ENCODE assay signal across 21 cellular contexts in genomic region chr1:46618746-46619415, GRCh38. TPM values are rescaled to one million over a fixed set of nuclear protein-coding genes. Genes with fewer than 3 reads are reported as not detected.
DNase-seq lines count a peak whose midpoint lies in the region; ATAC-seq and TF ChIP-seq lines count a peak whose summit lies in the region.
"Had no signal": no experiment of that assay in that cellular context is flagged by ENCODE, and none has a peak within 500 bp of the region (broad histone marks: within the 10 kb centered on the region; RNA-seq: fewer than 3 reads in every experiment).

No MANE protein-coding gene starts in this region.

- intact Hi-C loops in activated CD8-positive, alpha-beta T cell treated with anti-CD3 and anti-CD28 coated beads for 36 hours (cut with micrococcal nuclease), result loop anchor here (5.0 to 10.0 kb wide), 2 partner anchors 48 to 106 kb away; partner anchors contain the start of gene ATPAF1

- H3K27me3 ChIP-seq in WERI-Rb-1 (ENCODE audit: insufficient read depth, low read depth, severe bottlenecking), result no peaks in the 10 kb centered on the region
- H3K27me3 ChIP-seq: SJSA1 had no signal

- H3K4me3 Mint-ChIP-seq in activated CD8-positive, alpha-beta T cell treated with anti-CD3 and anti-CD28 coated beads, Interleukin-2, amount 10 ng/mL, durations not matched to agents 7 days and 5 days, result no peak overlapping the region
- no peak overlapping the region for H3K4me3 Mint-ChIP-seq in activated CD8-positive, alpha-beta T cell treated with anti-CD3 and anti-CD28 coated beads for 36 hours
- peak overlapping the region; percentile 2 for H3K4me3 Mint-ChIP-seq in T-helper 2 cell treated with Interferon-gamma antibody and Interleukin-4, amounts not matched to agents 5 μg/mL and 100 μg/mL, for 36 hours
- peak overlapping the region; percentile 5 to 98 (median 71) for H3K4me3 Mint-ChIP-seq in naive B cell
- H3K4me3 Mint-ChIP-seq: H9 had no signal

- H3K9me3 ChIP-seq in WERI-Rb-1 (ENCODE audit: severe bottlenecking), result no peaks in the 10 kb centered on the region
- H3K9me3 ChIP-seq: A549, SJSA1 had no signal

- ATAC-seq in activated CD8-positive, alpha-beta T cell treated with anti-CD3 and anti-CD28 coated beads, Interleukin-2, amount 10 ng/mL, durations not matched to agents 7 days and 5 days, result no peak
- ATAC-seq in activated CD8-positive, alpha-beta T cell treated with anti-CD3 and anti-CD28 coated beads for 36 hours, result no peak
- ATAC-seq in naive B cell (ENCODE audit: low read depth in 2 of 2), result no peak
- ATAC-seq: A549; CD8-positive, alpha-beta T cell had no signal

- peaks cover 1% of the 10 kb centered on the region for H3K36me3 Mint-ChIP-seq in activated CD8-positive, alpha-beta T cell treated with anti-CD3 and anti-CD28 coated beads, Interleukin-2, amount 10 ng/mL, durations not matched to agents 7 days and 5 days (ENCODE audit: low read depth)
- no peaks in the 10 kb centered on the region for H3K36me3 Mint-ChIP-seq in activated CD8-positive, alpha-beta T cell treated with anti-CD3 and anti-CD28 coated beads for 36 hours (ENCODE audit: low read depth)
- peaks cover 2% of the 10 kb centered on the region for H3K36me3 Mint-ChIP-seq in T-helper 2 cell treated with Interferon-gamma antibody and Interleukin-4, amounts not matched to agents 5 μg/mL and 100 μg/mL, for 36 hours (ENCODE audit: low read depth)
- H3K36me3 Mint-ChIP-seq in naive B cell, result no peaks in the 10 kb centered on the region

- TF ChIP-seq CTCF in activated CD8-positive, alpha-beta T cell treated with anti-CD3 and anti-CD28 coated beads for 36 hours (IDR thresholded peaks at IDR 0.05), result no peak
- TF ChIP-seq CTCF in coronary artery (IDR thresholded peaks at IDR 0.05) (no peak), WERI-Rb-1 (IDR thresholded peaks at IDR 0.05; ENCODE audit: low read depth, low read length) (no peak)

- H3K9me3 Mint-ChIP-seq in activated CD8-positive, alpha-beta T cell treated with anti-CD3 and anti-CD28 coated beads, Interleukin-2, amount 10 ng/mL, durations not matched to agents 7 days and 5 days (ENCODE audit: insufficient read depth), result no peaks in the 10 kb centered on the region
- no peaks in the 10 kb centered on the region for H3K9me3 Mint-ChIP-seq in activated CD8-positive, alpha-beta T cell treated with anti-CD3 and anti-CD28 coated beads for 36 hours
- H3K9me3 Mint-ChIP-seq in T-helper 2 cell treated with Interferon-gamma antibody and Interleukin-4, amounts not matched to agents 5 μg/mL and 100 μg/mL, for 36 hours, result no peaks in the 10 kb centered on the region
- H3K9me3 Mint-ChIP-seq in naive B cell, result no peaks in the 10 kb centered on the region
- H3K9me3 Mint-ChIP-seq: CD8-positive, alpha-beta T cell; H9 had no signal

- H3K27ac ChIP-seq in coronary artery (no peak overlapping the region), WERI-Rb-1 (no peak overlapping the region)
- H3K27ac ChIP-seq: A549, RWPE1, SJSA1 had no signal

- CTCF ChIA-PET in activated CD8-positive, alpha-beta T cell treated with anti-CD3 and anti-CD28 coated beads, Interleukin-2, amount 10 ng/mL, durations not matched to agents 7 days and 5 days (lab: Charles Lee), result interaction anchor here (2.1 to 2.2 kb wide), 2 partner anchors 15 to 70 kb away, joined by 6 to 8 read pairs; partner anchors contain the start of gene MKNK1
- CTCF ChIA-PET in activated CD8-positive, alpha-beta T cell treated with anti-CD3 and anti-CD28 coated beads for 36 hours (lab: Charles Lee), result interaction anchor here (1.4 to 5.4 kb wide), 3 partner anchors 13 to 56 kb away, joined by 3 to 47 read pairs (median 3); partner anchors contain the start of gene MKNK1

- H3K27me3 Mint-ChIP-seq in activated CD8-positive, alpha-beta T cell treated with anti-CD3 and anti-CD28 coated beads, Interleukin-2, amount 10 ng/mL, durations not matched to agents 7 days and 5 days (ENCODE audit: low read depth), result no peaks in the 10 kb centered on the region
- H3K27me3 Mint-ChIP-seq in activated CD8-positive, alpha-beta T cell treated with anti-CD3 and anti-CD28 coated beads for 36 hours, result no peaks in the 10 kb centered on the region
- no peaks in the 10 kb centered on the region for H3K27me3 Mint-ChIP-seq in T-helper 2 cell treated with Interferon-gamma antibody and Interleukin-4, amounts not matched to agents 5 μg/mL and 100 μg/mL, for 36 hours (ENCODE audit: low read depth)
- no peaks in the 10 kb centered on the region for H3K27me3 Mint-ChIP-seq in naive B cell

- H3K36me3 ChIP-seq in WERI-Rb-1, result no peaks in the 10 kb centered on the region

- no peak for DNase-seq in activated CD8-positive, alpha-beta T cell treated with anti-CD3 and anti-CD28 coated beads, Interleukin-2, amount 10 ng/mL, durations not matched to agents 7 days and 5 days
- DNase-seq in activated CD8-positive, alpha-beta T cell treated with anti-CD3 and anti-CD28 coated beads for 36 hours, result no peak
- DNase-seq in CD1c-positive myeloid dendritic cell (ENCODE audit: extremely low spot score), result peak; percentile 40
- DNase-seq in T-helper 2 cell treated with Interferon-gamma antibody and Interleukin-4, amounts not matched to agents 5 μg/mL and 100 μg/mL, for 36 hours (ENCODE audit: low spot score), result no peak
- no peak for DNase-seq in naive B cell
- no peak for DNase-seq in nucleus accumbens (lab: John Stamatoyannopoulos, UW)
- DNase-seq in coronary artery (ENCODE audit: low spot score), result no peak
- no peak for DNase-seq in WERI-Rb-1
- DNase-seq: CD8-positive, alpha-beta T cell; DND-41; H9; NCI-H1048; NCI-H146; NCI-H2107; NCI-H226; NCI-H69; NK-92 treated with Interleukin-12 subunit alpha and Interleukin-12 subunit beta, amount 100 ng/mL, for 24 hours; OCI-M1 had no signal

- peak overlapping the region; percentile 23 for H3K27ac Mint-ChIP-seq in activated CD8-positive, alpha-beta T cell treated with anti-CD3 and anti-CD28 coated beads, Interleukin-2, amount 10 ng/mL, durations not matched to agents 7 days and 5 days
- H3K27ac Mint-ChIP-seq in activated CD8-positive, alpha-beta T cell treated with anti-CD3 and anti-CD28 coated beads for 36 hours, result no peak overlapping the region
- peak overlapping the region; percentile 39 for H3K27ac Mint-ChIP-seq in T-helper 2 cell treated with Interferon-gamma antibody and Interleukin-4, amounts not matched to agents 5 μg/mL and 100 μg/mL, for 36 hours
- peak overlapping the region; percentile 2 to 89 (median 51) for H3K27ac Mint-ChIP-seq in naive B cell
- H3K27ac Mint-ChIP-seq: H9 had no signal

- POLR2A ChIA-PET in activated CD8-positive, alpha-beta T cell treated with anti-CD3 and anti-CD28 coated beads, Interleukin-2, amount 10 ng/mL, durations not matched to agents 7 days and 5 days (lab: Charles Lee), result interaction anchor here (6.7 kb wide), 1 partner anchor 15 kb away, joined by 79 read pairs; the partner anchor contains the start of gene MKNK1
- POLR2A ChIA-PET in activated CD8-positive, alpha-beta T cell treated with anti-CD3 and anti-CD28 coated beads for 36 hours (lab: Charles Lee), result interaction anchor here (0.9 to 6.4 kb wide), 2 partner anchors 15 to 37 kb away, joined by 3 to 55 read pairs; partner anchors contain the start of gene MKNK1

- peaks cover 50% of the 10 kb centered on the region for H3K4me1 Mint-ChIP-seq in activated CD8-positive, alpha-beta T cell treated with anti-CD3 and anti-CD28 coated beads, Interleukin-2, amount 10 ng/mL, durations not matched to agents 7 days and 5 days (ENCODE audit: low read depth)
- H3K4me1 Mint-ChIP-seq in activated CD8-positive, alpha-beta T cell treated with anti-CD3 and anti-CD28 coated beads for 36 hours (ENCODE audit: low read depth), result peaks cover 34% of the 10 kb centered on the region
- peaks cover 62% of the 10 kb centered on the region for H3K4me1 Mint-ChIP-seq in T-helper 2 cell treated with Interferon-gamma antibody and Interleukin-4, amounts not matched to agents 5 μg/mL and 100 μg/mL, for 36 hours (ENCODE audit: low read depth)
- peaks cover 46 to 67% (median 56%) of the 10 kb centered on the region in 3 donors for H3K4me1 Mint-ChIP-seq in naive B cell

- H3K4me3 ChIP-seq in coronary artery (no peak overlapping the region), WERI-Rb-1 (ENCODE audit: low read depth, low read length) (no peak overlapping the region)
- H3K4me3 ChIP-seq: A549, SJSA1 had no signal

RNA-seq across cellular contexts. Expression of gene MOB3C, which starts 2.3 kb away (rescaled TPM):
- 10 to 100 TPM; 20.1 to 20.9 TPM for total RNA-seq in activated CD8-positive, alpha-beta T cell treated with anti-CD3 and anti-CD28 coated beads, Interleukin-2, amount 10 ng/mL, durations not matched to agents 7 days and 5 days
- total RNA-seq in activated CD8-positive, alpha-beta T cell treated with anti-CD3 and anti-CD28 coated beads for 36 hours, result 1 to 10 TPM; 6.3 to 8.7 TPM
- polyA plus RNA-seq in naive B cell (ENCODE audit: low read depth in 6 of 6), result 10 to 100 TPM in 5 of 6 donors, 1 to 10 TPM in 1; 8.5 to 18.2 (median 13.4) TPM

RNA-seq across cellular contexts. Expression of gene MKNK1, which starts 14.8 kb away (rescaled TPM):
- total RNA-seq in activated CD8-positive, alpha-beta T cell treated with anti-CD3 and anti-CD28 coated beads, Interleukin-2, amount 10 ng/mL, durations not matched to agents 7 days and 5 days, result 10 to 100 TPM; 68.9 to 72.3 TPM
- total RNA-seq in activated CD8-positive, alpha-beta T cell treated with anti-CD3 and anti-CD28 coated beads for 36 hours, result 10 to 100 TPM; 31.1 to 35.5 TPM
- polyA plus RNA-seq in naive B cell (ENCODE audit: low read depth in 6 of 6), result 10 to 100 TPM; 14.2 to 23.8 (median 18.6) TPM

RNA-seq across cellular contexts. Expression of gene ATPAF1, which starts 49.3 kb away (rescaled TPM):
- 10 to 100 TPM; 47.4 to 55.0 TPM for total RNA-seq in activated CD8-positive, alpha-beta T cell treated with anti-CD3 and anti-CD28 coated beads, Interleukin-2, amount 10 ng/mL, durations not matched to agents 7 days and 5 days
- total RNA-seq in activated CD8-positive, alpha-beta T cell treated with anti-CD3 and anti-CD28 coated beads for 36 hours, result 10 to 100 TPM; 40.3 to 41.8 TPM
- 10 to 100 TPM; 45.0 to 87.6 (median 55.8) TPM for polyA plus RNA-seq in naive B cell (ENCODE audit: low read depth in 6 of 6)

RNA-seq across cellular contexts. Expression of gene TEX38, which starts 52.8 kb away (rescaled TPM):
- not detected for total RNA-seq in activated CD8-positive, alpha-beta T cell treated with anti-CD3 and anti-CD28 coated beads, Interleukin-2, amount 10 ng/mL, durations not matched to agents 7 days and 5 days
- not detected for total RNA-seq in activated CD8-positive, alpha-beta T cell treated with anti-CD3 and anti-CD28 coated beads for 36 hours
- not detected for polyA plus RNA-seq in naive B cell (ENCODE audit: low read depth in 6 of 6)
- total RNA-seq: CD8-positive, alpha-beta T cell; H9; SJSA1 had no signal
- polyA plus RNA-seq: A549 had no signal

Comparison
In these comparisons a context has a peak if more than half of its experiments do, and no peak if none do; other contexts are left out.
1. H3K4me3 Mint-ChIP-seq: peak in T-helper 2 cell treated with Interferon-gamma antibody and Interleukin-4, amounts not matched to agents 5 μg/mL and 100 μg/mL, for 36 hours (single experiment) and naive B cell (8 of 8); none in activated CD8-positive, alpha-beta T cell treated with anti-CD3 and anti-CD28 coated beads, Interleukin-2, amount 10 ng/mL, durations not matched to agents 7 days and 5 days (single experiment) and activated CD8-positive, alpha-beta T cell treated with anti-CD3 and anti-CD28 coated beads for 36 hours (single experiment).